In the genomic region with DNA sequence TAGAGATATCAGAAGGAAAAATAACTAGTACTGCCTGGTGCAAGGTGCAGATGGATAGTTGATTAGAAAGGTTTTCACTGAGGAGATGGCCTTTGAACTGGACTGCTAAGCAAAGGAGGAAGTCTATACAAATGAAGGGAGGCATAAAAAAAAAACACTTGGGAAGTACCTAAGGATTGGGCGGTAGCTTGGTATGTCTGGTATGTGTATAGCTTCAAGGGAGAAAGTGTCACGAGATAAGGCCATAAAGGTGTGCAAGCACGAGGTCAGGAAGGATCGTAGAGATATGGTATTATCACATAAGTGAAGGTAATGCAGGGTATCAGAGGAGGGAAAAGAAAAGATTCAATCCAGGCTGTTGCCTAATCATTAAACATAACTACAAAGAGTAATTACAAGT, we compare ENCODE assay signal across 26 cellular contexts.
"Had no signal": no experiment of that assay in that cellular context is flagged by ENCODE, and none has a peak within 500 bp of the region (broad histone marks: within the 10 kb centered on the region; RNA-seq: fewer than 3 reads in every experiment).

No MANE protein-coding gene starts in this region.

- H3K4me2 ChIP-seq: smooth muscle cell had no signal

- FAIRE-seq: pancreas had no signal

- H3K4me1 ChIP-seq: pancreas, prostate gland, right lobe of liver, sigmoid colon, spleen, stomach, thyroid gland, tibial nerve, upper lobe of right lung, uterus had no signal

- H3K36me3 ChIP-seq: neutrophil, pancreas, prostate gland, right lobe of liver, sigmoid colon, spleen, stomach, thoracic aorta, thyroid gland, tibial nerve, upper lobe of right lung, uterus had no signal

- DNase-seq: naive B cell; naive thymus-derived CD8-positive, alpha-beta T cell; nephron progenitor cell; nucleus accumbens; pancreas; right cardiac atrium; right lobe of liver; sigmoid colon; spleen; stimulated activated CD4-positive, alpha-beta T cell treated with anti-CD3 and anti-CD28 coated beads, Interleukin-15, amount 100 ng/mL, for 24 hours; stimulated activated CD4-positive, alpha-beta T cell treated with anti-CD3 and anti-CD28 coated beads, Interleukin-2, amount 100 ng/mL, for 24 hours; stimulated activated CD4-positive, alpha-beta T cell treated with anti-CD3 and anti-CD28 coated beads, Interleukin-2, amount 100 ng/mL, for 48 hours; stimulated activated CD4-positive, alpha-beta T cell treated with anti-CD3 and anti-CD28 coated beads, Interleukin-4, amount 100 ng/mL, for 24 hours; stimulated activated naive B cell treated with anti-CD40 and anti-IgM and Interleukin-4, amounts not matched to agents 10 μg/mL and 1 μg/mL and 100 μg/mL, for 72 hours; stimulated activated naive CD4-positive, alpha-beta T cell treated with Interleukin-2 at 50 U/mL for 16 hours; stomach; thyroid gland; upper lobe of right lung; uterus had no signal

- H3K4me3 ChIP-seq: pancreas, prostate gland, right lobe of liver, sigmoid colon, smooth muscle cell, spleen, stomach, thoracic aorta, thyroid gland, tibial nerve, upper lobe of right lung, uterus had no signal

- H3K27me3 ChIP-seq: neutrophil, pancreas, right lobe of liver, sigmoid colon, spleen, stomach, thyroid gland, tibial nerve, upper lobe of right lung, uterus had no signal

- H3K9me3 ChIP-seq: neutrophil, pancreas, prostate gland, right lobe of liver, sigmoid colon, spleen, stomach, thoracic aorta, thyroid gland, tibial nerve, upper lobe of right lung, uterus had no signal

- ATAC-seq: naive thymus-derived CD8-positive, alpha-beta T cell; natural killer cell treated with Interleukin-12 subunit alpha and Interleukin-12 subunit beta and Interleukin-15 and Interleukin-18, amount 100 ng/mL, for 72 hours; pancreas; right cardiac atrium; right lobe of liver; stimulated activated effector memory CD8-positive, alpha-beta T cell treated with anti-CD3 and anti-CD28 coated beads, Interleukin-12 subunit alpha, Interleukin-12 subunit beta, amount 100 ng/mL, for 72 hours; stimulated activated naive B cell treated with anti-CD40 and anti-IgM and Interleukin-4, amounts not matched to agents 10 μg/mL and 1 μg/mL and 100 μg/mL, for 72 hours; upper lobe of right lung had no signal

- H3K27ac ChIP-seq: neutrophil, pancreas, prostate gland, right lobe of liver, sigmoid colon, spleen, stomach, thoracic aorta, thyroid gland, tibial nerve, upper lobe of right lung, uterus had no signal
